ENCODE assay signal across 34 cellular contexts in the genomic region with DNA sequence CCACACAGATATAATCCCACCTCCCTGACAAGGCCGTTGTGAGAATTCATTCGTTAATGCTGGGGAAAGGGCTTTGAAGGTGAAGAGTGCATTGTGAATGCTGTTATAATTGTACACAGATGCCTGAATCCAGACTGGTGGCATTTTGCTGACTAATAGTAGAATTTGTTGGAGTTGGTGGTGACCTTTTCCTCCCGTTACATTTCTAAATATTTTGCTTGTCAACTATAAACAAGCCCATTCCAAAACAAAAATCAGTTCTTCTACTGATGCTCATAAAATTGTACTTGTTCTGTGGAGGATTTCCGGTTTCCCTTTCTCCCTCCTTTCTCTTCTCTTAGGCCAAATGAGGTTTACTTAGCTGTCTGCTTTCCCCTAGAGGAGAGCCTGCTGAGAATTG.
DNase-seq lines count a peak whose midpoint lies in the region; ATAC-seq, FAIRE-seq and TF ChIP-seq lines count a peak whose summit lies in the region.
"Had no signal": no experiment of that assay in that cellular context is flagged by ENCODE, and none has a peak within 500 bp of the region (broad histone marks: within the 10 kb centered on the region; RNA-seq: fewer than 3 reads in every experiment).

No MANE protein-coding gene starts in this region.

- no TSS peak for BruUV-seq in K562 (replicated peaks; lab: Mats Ljungman, UMichigan)

- H3K27ac ChIP-seq in HEK293 (ENCODE audit: extremely low read depth, low read depth, low read length) (no peak overlapping the region), K562 (ENCODE audit: extremely low read depth, low read depth, low read length) (no peak overlapping the region), thyroid gland (no peak overlapping the region)
- H3K27ac ChIP-seq: 22Rv1, upper lobe of left lung had no signal

- H3K4me3 Mint-ChIP-seq in naive thymus-derived CD8-positive, alpha-beta T cell, result no peak overlapping the region
- H3K4me3 Mint-ChIP-seq: activated CD4-positive, alpha-beta memory T cell treated with anti-CD3 and anti-CD28 coated beads for 36 hours; activated naive CD4-positive, alpha-beta T cell treated with anti-CD3 and anti-CD28 coated beads, Interleukin-2, amount 10 ng/mL, durations not matched to agents 7 days and 5 days; activated T-helper 1 cell treated with anti-CD3 and anti-CD28 coated beads, Interleukin-12 subunit alpha, Interleukin-12 subunit beta, Interleukin-2, Interleukin-4 antibody, amounts not matched to agents 30 ng/mL and 10 ng/mL and 1 ng/mL, durations not matched to agents 14 hours and 24 hours and 36 hours; brain; CD8-positive, alpha-beta T cell; dendritic cell treated with granulocyte-macrophage colony-stimulating factor and Interleukin-4, amounts not matched to agents 40 ng/mL and 50 ng/mL, for 4 days; H9; immature natural killer cell; nephron; stimulated activated effector memory CD8-positive, alpha-beta T cell treated with anti-CD3 and anti-CD28 coated beads, Interleukin-12 subunit alpha, Interleukin-12 subunit beta, amount 100 ng/mL, for 72 hours; T-helper 2 cell treated with Interferon-gamma antibody and Interleukin-4, amounts not matched to agents 5 μg/mL and 100 μg/mL, for 36 hours had no signal

- H3K9me1 ChIP-seq in K562 (ENCODE audit: control insufficient read depth, insufficient read depth, low read length), result no peaks in the 10 kb centered on the region

- TF ChIP-seq EP300 in K562 (IDR thresholded peaks at IDR 0.05; ENCODE audit: low read length), result no peak

- H3K27ac Mint-ChIP-seq in naive thymus-derived CD8-positive, alpha-beta T cell, result no peak overlapping the region
- H3K27ac Mint-ChIP-seq: activated CD4-positive, alpha-beta memory T cell treated with anti-CD3 and anti-CD28 coated beads for 36 hours; activated naive CD4-positive, alpha-beta T cell treated with anti-CD3 and anti-CD28 coated beads, Interleukin-2, amount 10 ng/mL, durations not matched to agents 7 days and 5 days; activated T-helper 1 cell treated with anti-CD3 and anti-CD28 coated beads, Interleukin-12 subunit alpha, Interleukin-12 subunit beta, Interleukin-2, Interleukin-4 antibody, amounts not matched to agents 30 ng/mL and 10 ng/mL and 1 ng/mL, durations not matched to agents 14 hours and 24 hours and 36 hours; brain; CD8-positive, alpha-beta T cell; dendritic cell treated with granulocyte-macrophage colony-stimulating factor and Interleukin-4, amounts not matched to agents 40 ng/mL and 50 ng/mL, for 4 days; H9; immature natural killer cell; nephron; stimulated activated effector memory CD8-positive, alpha-beta T cell treated with anti-CD3 and anti-CD28 coated beads, Interleukin-12 subunit alpha, Interleukin-12 subunit beta, amount 100 ng/mL, for 72 hours; T-helper 2 cell treated with Interferon-gamma antibody and Interleukin-4, amounts not matched to agents 5 μg/mL and 100 μg/mL, for 36 hours had no signal

- H3K4me2 ChIP-seq in K562 (ENCODE audit: insufficient read depth, low read length), result no peak overlapping the region

- in situ Hi-C loops in K562 (cut with MboI), result no loop called here

- TF ChIP-seq POLR2A in K562 (conservative IDR thresholded peaks at IDR 0.05) (no peak), thyroid gland (IDR thresholded peaks at IDR 0.05) (no peak)

- H3K9me3 Mint-ChIP-seq in naive thymus-derived CD8-positive, alpha-beta T cell, result peaks cover 0 to 9% (median 0%) of the 10 kb centered on the region in 9 donors
- H3K9me3 Mint-ChIP-seq: activated CD4-positive, alpha-beta memory T cell treated with anti-CD3 and anti-CD28 coated beads for 36 hours; brain; CD8-positive, alpha-beta T cell; dendritic cell treated with granulocyte-macrophage colony-stimulating factor and Interleukin-4, amounts not matched to agents 40 ng/mL and 50 ng/mL, for 4 days; H9; immature natural killer cell; nephron; stimulated activated effector memory CD8-positive, alpha-beta T cell treated with anti-CD3 and anti-CD28 coated beads, Interleukin-12 subunit alpha, Interleukin-12 subunit beta, amount 100 ng/mL, for 72 hours had no signal

- no peak for TF ChIP-seq RAD21 in K562 (CRISPR knock-in tag; conservative IDR thresholded peaks at IDR 0.05 in 1 of 2, IDR thresholded peaks at IDR 0.05 in 1 of 2)

- H3K27me3 Mint-ChIP-seq in naive thymus-derived CD8-positive, alpha-beta T cell, result no peaks in the 10 kb centered on the region
- H3K27me3 Mint-ChIP-seq: activated CD4-positive, alpha-beta memory T cell treated with anti-CD3 and anti-CD28 coated beads for 36 hours; dendritic cell treated with granulocyte-macrophage colony-stimulating factor and Interleukin-4, amounts not matched to agents 40 ng/mL and 50 ng/mL, for 4 days had no signal

- peak; percentile 74 for DNase-seq in DMS153 (lab: John Stamatoyannopoulos, UW)
- no peak for DNase-seq in DMS153 treated with DMSO at 0.1 percent for 48 hours (lab: John Stamatoyannopoulos, UW; ENCODE audit: unreplicated experiment)
- no peak for DNase-seq in K562 (ENCODE audit: extremely low read depth in 1 of 4, low spot score in 3 of 4)
- DNase-seq in sciatic nerve (ENCODE audit: low spot score), result no peak
- DNase-seq in thyroid gland, result no peak
- DNase-seq in NCI-H524 (lab: John Stamatoyannopoulos, UW), result no peak
- DNase-seq in naive thymus-derived CD8-positive, alpha-beta T cell, result no peak
- DNase-seq: activated CD4-positive, alpha-beta memory T cell treated with anti-CD3 and anti-CD28 coated beads for 36 hours; activated CD4-positive, CD25-positive, alpha-beta regulatory T cell treated with anti-CD3 and anti-CD28 coated beads, Interleukin-2, amount 50 U/mL, for 72 hours; activated CD8-positive, alpha-beta memory T cell treated with anti-CD3 and anti-CD28 coated beads, Interleukin-2, amount 50 U/mL, for 4 hours; activated naive CD4-positive, alpha-beta T cell treated with anti-CD3 and anti-CD28 coated beads, Interleukin-2, amount 10 ng/mL, durations not matched to agents 7 days and 5 days; CD8-positive, alpha-beta T cell; H9; hypothalamus; immature natural killer cell; left cardiac atrium; mucosa of descending colon; NCI-H1092; NCI-H1694; NK-92 treated with Interleukin-12 subunit alpha and Interleukin-12 subunit beta, amount 100 ng/mL, for 24 hours; SHP77 treated with DMSO at 0.1 percent for 48 hours; stimulated activated CD4-positive, alpha-beta T cell treated with anti-CD3 and anti-CD28 coated beads, Interleukin-15, amount 100 ng/mL, for 24 hours; substantia nigra; upper lobe of left lung had no signal

- ATAC-seq in K562 (no peak), sciatic nerve (peak; percentile 50)
- no peak for ATAC-seq in naive thymus-derived CD8-positive, alpha-beta T cell
- ATAC-seq: CD8-positive, alpha-beta T cell; left cardiac atrium; stimulated activated effector memory CD8-positive, alpha-beta T cell treated with anti-CD3 and anti-CD28 coated beads, Interleukin-12 subunit alpha, Interleukin-12 subunit beta, amount 100 ng/mL, for 72 hours had no signal

- H3K4me3 ChIP-seq in HEK293 (ENCODE audit: low read depth, low read length), result no peak overlapping the region
- no peak overlapping the region for H3K4me3 ChIP-seq in K562
- no peak overlapping the region for H3K4me3 ChIP-seq in thyroid gland (replicated peaks in 1 of 3)
- H3K4me3 ChIP-seq: lung, mucosa of descending colon, upper lobe of left lung had no signal

- H3K36me3 ChIP-seq in HEK293 (ENCODE audit: control insufficient read depth in 2 of 2, insufficient read depth in 1 of 2, low read length in 2 of 2), result no peaks in the 10 kb centered on the region
- H3K36me3 ChIP-seq in K562 (ENCODE audit: control insufficient read depth, insufficient read depth, low read length), result no peaks in the 10 kb centered on the region
- H3K36me3 ChIP-seq in thyroid gland, result no peaks in the 10 kb centered on the region
- H3K36me3 ChIP-seq: upper lobe of left lung had no signal

- H3K4me1 Mint-ChIP-seq in naive thymus-derived CD8-positive, alpha-beta T cell, result peaks cover 0 to 9% (median 6%) of the 10 kb centered on the region in 4 donors
- H3K4me1 Mint-ChIP-seq: activated naive CD4-positive, alpha-beta T cell treated with anti-CD3 and anti-CD28 coated beads, Interleukin-2, amount 10 ng/mL, durations not matched to agents 7 days and 5 days had no signal

- CTCF ChIA-PET in HEK293 (lab: Yijun Ruan, JAX), result interaction anchor here (0.6 to 1.2 kb wide), 3 partner anchors 46 to 977 kb away, joined by 3 to 4 read pairs (median 4); no protein-coding TSS in a partner anchor
- CTCF ChIA-PET in K562 (lab: Yijun Ruan, JAX; ENCODE audit: low intra/inter-chr PET ratio), result no interaction called here

- H3K9me3 ChIP-seq in HEK293 (ENCODE audit: control insufficient read depth, insufficient read depth, low read depth, low read length) (no peaks in the 10 kb centered on the region), K562 (replicated peaks; ENCODE audit: control insufficient read depth, insufficient read depth, low read depth, low read length) (no peaks in the 10 kb centered on the region), thyroid gland (no peaks in the 10 kb centered on the region)
- H3K9me3 ChIP-seq: mucosa of descending colon, upper lobe of left lung had no signal

- POLR2A ChIA-PET in HEK293 (lab: Yijun Ruan, JAX) (no interaction called here), K562 (lab: Yijun Ruan, JAX) (interaction anchor here (0.6 kb wide), 1 partner anchor 557 kb away, joined by 4 read pairs; no protein-coding TSS in a partner anchor)
- POLR2A ChIA-PET in naive thymus-derived CD8-positive, alpha-beta T cell (lab: Charles Lee), result no interaction called here

- TF ChIP-seq CTCF in HEK293 (tag by site-specific recombination; IDR thresholded peaks at IDR 0.05) (no peak), K562 (IDR thresholded peaks at IDR 0.05 in 2 of 3, conservative IDR thresholded peaks at IDR 0.05 in 1 of 3; ENCODE audit: insufficient read depth in 2 of 3, low read depth in 1 of 3, low read length in 3 of 3) (no peak), thyroid gland (IDR thresholded peaks at IDR 0.05) (no peak)

- intact Hi-C loops in K562 (cut with micrococcal nuclease) (no loop called here), sciatic nerve (cut with DNase I) (no loop called here), thyroid gland (cut with DNase I) (no loop called here)

- no peak overlapping the region for H2AFZ ChIP-seq in K562 (ENCODE audit: low read depth, low read length)

- no peaks in the 10 kb centered on the region for H4K20me1 ChIP-seq in K562 (replicated peaks; ENCODE audit: control insufficient read depth, insufficient read depth, low read length)

- no peaks in the 10 kb centered on the region for H3K36me3 Mint-ChIP-seq in naive thymus-derived CD8-positive, alpha-beta T cell
- H3K36me3 Mint-ChIP-seq: activated CD4-positive, alpha-beta memory T cell treated with anti-CD3 and anti-CD28 coated beads for 36 hours; brain; CD8-positive, alpha-beta T cell; stimulated activated effector memory CD8-positive, alpha-beta T cell treated with anti-CD3 and anti-CD28 coated beads, Interleukin-12 subunit alpha, Interleukin-12 subunit beta, amount 100 ng/mL, for 72 hours had no signal

- H3K27me3 ChIP-seq in K562 (ENCODE audit: control insufficient read depth in 2 of 2, insufficient read depth in 2 of 2, low read length in 2 of 2) (0 out of 5 replicates have a peak, but pooled peaks cover 0 to 5% of the 10 kb centered on the region in 2 experiments), thyroid gland (no peaks in the 10 kb centered on the region)
- H3K27me3 ChIP-seq: upper lobe of left lung had no signal

- no peaks in the 10 kb centered on the region for H3K79me2 ChIP-seq in K562 (ENCODE audit: control insufficient read depth, insufficient read depth, low read length)

- H3K4me1 ChIP-seq in HEK293 (ENCODE audit: control insufficient read depth, insufficient read depth, low read length) (no peaks in the 10 kb centered on the region), K562 (replicated peaks in 1 of 2; ENCODE audit: control insufficient read depth in 2 of 2, insufficient read depth in 2 of 2, low read length in 2 of 2) (no peaks in the 10 kb centered on the region), thyroid gland (peaks cover 9% of the 10 kb centered on the region in 2 donors)

- WGBS in K562 (ENCODE audit: insufficient coverage, low coverage, missing lambda C conversion rate), result 0% methylated on average over 4 of the region's 4 CpGs
- 80 to 84% methylated on average over 4 of the region's 4 CpGs for WGBS in thyroid gland, 2 donors

- no peak overlapping the region for H3K9ac ChIP-seq in K562 (ENCODE audit: insufficient read depth in 1 of 2, low read depth in 2 of 2, low read length in 2 of 2)

- FAIRE-seq in K562 (lab: Jason Lieb, UNC), result no peak
- FAIRE-seq: GM12891 had no signal
